In the genomic region with DNA sequence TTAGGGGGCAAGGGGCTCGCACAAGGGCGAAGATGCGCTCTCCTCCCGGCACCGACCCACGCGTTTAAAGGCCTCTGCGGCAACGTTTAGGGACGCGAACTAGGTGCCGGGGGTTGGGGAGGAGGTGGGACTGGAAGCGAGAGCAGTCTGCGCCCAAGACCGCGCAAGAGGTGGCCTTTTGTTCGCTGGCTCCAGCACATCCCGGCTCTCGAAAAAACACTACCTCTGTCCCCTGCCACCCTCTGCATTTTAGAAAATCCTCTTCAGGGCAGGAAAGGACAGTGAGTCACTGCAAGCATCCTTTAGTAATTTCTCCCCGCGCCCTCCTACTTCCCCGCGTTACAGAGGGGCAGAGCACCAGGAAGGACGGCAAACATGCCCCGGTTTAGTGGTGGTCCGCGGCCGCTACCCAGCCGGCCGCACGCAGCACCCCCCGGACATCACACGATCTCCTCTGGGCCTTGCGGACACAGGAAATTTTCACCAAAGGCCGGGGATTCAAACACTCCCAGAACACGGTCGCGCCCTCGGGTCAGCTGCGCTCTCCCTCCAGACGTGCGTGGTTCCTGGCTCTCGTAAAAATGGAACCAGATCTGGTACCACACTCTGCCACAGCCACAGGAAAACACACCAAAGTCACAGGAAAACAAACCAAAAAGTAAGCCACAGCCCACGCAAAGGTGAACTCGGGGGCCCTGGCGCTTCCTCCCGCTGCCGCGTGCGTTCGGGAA, we compare ENCODE assay signal across 8 cellular contexts. TPM values are rescaled to one million over a fixed set of nuclear protein-coding genes. Genes with fewer than 3 reads are reported as not detected.
DNase-seq lines count a peak whose midpoint lies in the region; ATAC-seq and TF ChIP-seq lines count a peak whose summit lies in the region.

No MANE protein-coding gene starts in this region.

- DNase-seq in BE2C (no peak), WERI-Rb-1 (no peak), stomach (no peak), ecto neural progenitor cell (ENCODE audit: low spot score) (no peak)

- TF ChIP-seq CTCF in BE2C (IDR thresholded peaks at IDR 0.05; ENCODE audit: low read depth, low read length) (no peak), WERI-Rb-1 (IDR thresholded peaks at IDR 0.05; ENCODE audit: low read depth, low read length) (no peak), stomach (IDR thresholded peaks at IDR 0.05) (no peak)

- no peak for TF ChIP-seq POLR2A in stomach (IDR thresholded peaks at IDR 0.05)

- H3K9ac ChIP-seq in HUES48 (ENCODE audit: low read depth, low read length): peak overlapping the region; percentile 95
- H3K9ac ChIP-seq in duodenal mucosa (ENCODE audit: low read depth in 1 of 2, low read length in 2 of 2): peak overlapping the region; percentile 87 to 88

- H3K27ac ChIP-seq in HUES48 (ENCODE audit: low read depth, low read length) (peak overlapping the region; percentile 93), WERI-Rb-1 (peak overlapping the region; percentile 86), duodenal mucosa (ENCODE audit: low read depth, low read length) (peak overlapping the region; percentile 90), stomach (peak overlapping the region; percentile 75 to 93 (median 87))

- no peak for ATAC-seq in GM19467 (IDR thresholded peaks at IDR 0.05; ENCODE audit: unreplicated experiment)

- 0 to 2% (median 1%) methylated on average over 32 to 51 of the region's 51 CpGs for WGBS in stomach, 5 donors

- H3K4me3 ChIP-seq in BE2C (ENCODE audit: low read depth, low read length) (peak overlapping the region; percentile 99), HUES48 (ENCODE audit: low read depth, low read length) (peak overlapping the region; percentile 81), WERI-Rb-1 (ENCODE audit: low read depth, low read length) (peak overlapping the region; percentile 89), duodenal mucosa (ENCODE audit: low read depth in 1 of 2, low read length in 2 of 2) (peak overlapping the region; percentile 93), mononuclear cell (ENCODE audit: low read length) (peak overlapping the region; percentile 84), stomach (peak overlapping the region; percentile 63 to 75 (median 68))

- TF ChIP-seq EP300 in stomach (IDR thresholded peaks at IDR 0.05): no peak

- H3K4me1 ChIP-seq in BE2C (peaks cover 6% of the 10 kb centered on the region), HUES48 (ENCODE audit: control insufficient read depth, insufficient read depth, low read length) (peaks cover 60% of the 10 kb centered on the region), duodenal mucosa (ENCODE audit: control insufficient read depth in 1 of 2, insufficient read depth in 2 of 2, low read length in 2 of 2) (peaks cover 0 to 22% of the 10 kb centered on the region in 2 donors), mononuclear cell (ENCODE audit: insufficient read depth, low read length) (peaks cover 51% of the 10 kb centered on the region), stomach (peaks cover 0 to 70% (median 48%) of the 10 kb centered on the region in 4 donors)

- intact Hi-C loops in stomach (cut with DNase I; ENCODE audit: low total_unique reads): no loop called here

- H3K9me3 ChIP-seq in BE2C: no peaks in the 10 kb centered on the region
- no peaks in the 10 kb centered on the region for H3K9me3 ChIP-seq in HUES48 (ENCODE audit: control insufficient read depth, insufficient read depth, low read length)
- H3K9me3 ChIP-seq in WERI-Rb-1 (ENCODE audit: severe bottlenecking): no peaks in the 10 kb centered on the region
- no peaks in the 10 kb centered on the region for H3K9me3 ChIP-seq in duodenal mucosa (ENCODE audit: control insufficient read depth in 1 of 2, low read length in 2 of 2)
- no peaks in the 10 kb centered on the region for H3K9me3 ChIP-seq in mononuclear cell (ENCODE audit: low read depth, low read length)
- H3K9me3 ChIP-seq in stomach: no peaks in the 10 kb centered on the region

- H3K36me3 ChIP-seq in BE2C (peaks cover 6% of the 10 kb centered on the region; the same call in 1 of the 2 replicates), HUES48 (ENCODE audit: control insufficient read depth, insufficient read depth, low read length) (peaks cover 8% of the 10 kb centered on the region; the same call in 1 of the 2 replicates), WERI-Rb-1 (peaks cover 6% of the 10 kb centered on the region), duodenal mucosa (ENCODE audit: control insufficient read depth in 1 of 2, insufficient read depth in 2 of 2, low read length in 2 of 2) (no peaks in the 10 kb centered on the region), stomach (no peaks in the 10 kb centered on the region)

- H3K27me3 ChIP-seq in BE2C (no peaks in the 10 kb centered on the region), HUES48 (ENCODE audit: control insufficient read depth, insufficient read depth, low read length) (no peaks in the 10 kb centered on the region), WERI-Rb-1 (ENCODE audit: insufficient read depth, low read depth, severe bottlenecking) (no peaks in the 10 kb centered on the region), duodenal mucosa (ENCODE audit: control insufficient read depth in 1 of 2, insufficient read depth in 2 of 2, low read length in 2 of 2) (no peaks in the 10 kb centered on the region), mononuclear cell (ENCODE audit: insufficient read depth, low read length) (no peaks in the 10 kb centered on the region), stomach (peaks cover 0 to 18% (median 4%) of the 10 kb centered on the region in 3 donors)

RNA-seq across cellular contexts. Expression of a gene that starts 1.1 kb away (rescaled TPM):
- 103 TPM for polyA plus RNA-seq in BE2C (2012; ENCODE audit: insufficient read depth, insufficient read length, low read depth)
- total RNA-seq in mononuclear cell (308 TPM), stomach (100 to 1,000 TPM in 3 of 5 donors, 10 to 100 TPM in 2; 50.7 to 164 (median 115) TPM)
- polyA plus RNA-seq in stomach: 10 to 100 TPM in 1 of 3 donors, 1 to 10 TPM in 2; 3.2 to 14.0 (median 4.7) TPM
